ENCODE assay signal across 8 cellular contexts in genomic region chrX:56729152-56729557, GRCh38. TPM values are rescaled to one million over a fixed set of nuclear protein-coding genes. Genes with fewer than 3 reads are reported as not detected.
A peak's percentile ranks its signal among the peaks of the same experiment; 100 is the strongest.
DNase-seq lines count a peak whose midpoint lies in the region; ATAC-seq and TF ChIP-seq lines count a peak whose summit lies in the region.

Gene NBDY (plus strand): TSS chrX:56729243. CDS start chrX:56729354, 111 bp downstream.

- H3K27ac ChIP-seq in VCaP, result peak within 1 kb of the TSS; percentile 78

- peak; percentile 83 for ATAC-seq in HG02610 (IDR thresholded peaks at IDR 0.05; ENCODE audit: unreplicated experiment)
- peak; percentile 81 for ATAC-seq in left lobe of liver

- no peak for TF ChIP-seq CTCF in VCaP (conservative IDR thresholded peaks at IDR 0.05)

- DNase-seq in NCI-H524 (lab: John Stamatoyannopoulos, UW) (peak; percentile 62 to 65), NCI-H524 treated with DMSO at 0.1 percent for 48 hours (lab: John Stamatoyannopoulos, UW) (no peak), NCI-H146 treated with DMSO at 0.1 percent for 48 hours (lab: John Stamatoyannopoulos, UW; ENCODE audit: unreplicated experiment) (peak; percentile 65), dermis blood vessel endothelial cell (peak; percentile 59), left lobe of liver (ENCODE audit: low spot score) (peak; percentile 45)
- DNase-seq in stimulated activated CD4-positive, alpha-beta T cell treated with anti-CD3 and anti-CD28 coated beads, Interleukin-4, amount 100 ng/mL, for 1 hour, result peak; percentile 20

RNA-seq across cellular contexts. Expression of gene NBDY, which starts in this region (rescaled TPM):
- total RNA-seq in dermis blood vessel endothelial cell, result 5.3 and 6.2 TPM in 2 replicates
- total RNA-seq in left lobe of liver, result 3.9 TPM
